15 cellular contexts compared by ENCODE assay signal in genomic region chr13:114077121-114077937, GRCh38. TPM values are rescaled to one million over a fixed set of nuclear protein-coding genes. Genes with fewer than 3 reads are reported as not detected.
DNase-seq lines count a peak whose midpoint lies in the region; ATAC-seq and TF ChIP-seq lines count a peak whose summit lies in the region.
"Had no signal": no experiment of that assay in that cellular context is flagged by ENCODE, and none has a peak within 500 bp of the region (broad histone marks: within the 10 kb centered on the region; RNA-seq: fewer than 3 reads in every experiment).

No MANE protein-coding gene starts in this region.

- H3K36me3 ChIP-seq in vagina, result no peaks in the 10 kb centered on the region
- H3K36me3 ChIP-seq: cardiac muscle cell had no signal

- no peak for ATAC-seq in stimulated activated naive CD8-positive, alpha-beta T cell treated with anti-CD3 and anti-CD28 coated beads, Interleukin-15, Interleukin-2, amounts not matched to agents 100 U/mL and 50 U/mL, for 24 hours
- no peak for ATAC-seq in natural killer cell treated with Interleukin-12 subunit alpha and Interleukin-12 subunit beta and Interleukin-15 and Interleukin-18, amount 100 ng/mL, for 72 hours
- no peak for ATAC-seq in HG03354 (IDR thresholded peaks at IDR 0.05; ENCODE audit: poor library complexity, severe bottlenecking, unreplicated experiment)

- H3K27ac ChIP-seq in dorsolateral prefrontal cortex (peak overlapping the region in 38 of 59 donors; percentile 2 to 78 (median 51)), vagina (peak overlapping the region; percentile 81)
- H3K27ac ChIP-seq: cardiac muscle cell had no signal

- no peak for TF ChIP-seq POLR2A in vagina (IDR thresholded peaks at IDR 0.05)

- intact Hi-C loops in dorsolateral prefrontal cortex (cut with DNase I) (no loop called here), vagina (cut with DNase I) (no loop called here)

- TF ChIP-seq CTCF in dorsolateral prefrontal cortex (IDR thresholded peaks at IDR 0.05 in 54 of 56, conservative IDR thresholded peaks at IDR 0.05 in 2 of 56; ENCODE audit: low read depth in 1 of 56, partially characterized antibody in 56 of 56) (no peak), vagina (IDR thresholded peaks at IDR 0.05) (no peak)

- no peaks in the 10 kb centered on the region for H3K9me3 ChIP-seq in vagina
- H3K9me3 ChIP-seq: BE2C, stomach had no signal

- H3K27me3 ChIP-seq in dorsolateral prefrontal cortex (no peaks in the 10 kb centered on the region), vagina (no peaks in the 10 kb centered on the region)
- H3K27me3 ChIP-seq: BE2C, cardiac muscle cell, stomach had no signal

- H3K4me3 Mint-ChIP-seq in stimulated activated naive CD8-positive, alpha-beta T cell treated with anti-CD3 and anti-CD28 coated beads, Interleukin-15, Interleukin-2, amounts not matched to agents 100 ng/mL and 50 ng/mL, for 24 hours, result no peak overlapping the region
- no peak overlapping the region for H3K4me3 Mint-ChIP-seq in natural killer cell treated with Interleukin-12 subunit alpha and Interleukin-12 subunit beta and Interleukin-15 and Interleukin-18, amount 100 ng/mL, for 72 hours
- H3K4me3 Mint-ChIP-seq: activated T-helper 1 cell treated with anti-CD3 and anti-CD28 coated beads, Interleukin-12 subunit alpha, Interleukin-12 subunit beta, Interleukin-2, Interleukin-4 antibody, amounts not matched to agents 30 ng/mL and 10 ng/mL and 1 ng/mL, durations not matched to agents 14 hours and 24 hours and 36 hours had no signal

- H3K4me1 Mint-ChIP-seq in stimulated activated naive CD8-positive, alpha-beta T cell treated with anti-CD3 and anti-CD28 coated beads, Interleukin-15, Interleukin-2, amounts not matched to agents 100 ng/mL and 50 ng/mL, for 24 hours (ENCODE audit: low read depth), result peaks cover 36% of the 10 kb centered on the region
- peaks cover 36 to 49% of the 10 kb centered on the region in 2 donors for H3K4me1 Mint-ChIP-seq in natural killer cell treated with Interleukin-12 subunit alpha and Interleukin-12 subunit beta and Interleukin-15 and Interleukin-18, amount 100 ng/mL, for 72 hours (ENCODE audit: low read depth in 2 of 2)

- no peaks in the 10 kb centered on the region for H3K27me3 Mint-ChIP-seq in stimulated activated naive CD8-positive, alpha-beta T cell treated with anti-CD3 and anti-CD28 coated beads, Interleukin-15, Interleukin-2, amounts not matched to agents 100 ng/mL and 50 ng/mL, for 24 hours
- no peaks in the 10 kb centered on the region for H3K27me3 Mint-ChIP-seq in natural killer cell treated with Interleukin-12 subunit alpha and Interleukin-12 subunit beta and Interleukin-15 and Interleukin-18, amount 100 ng/mL, for 72 hours

- H3K9me3 Mint-ChIP-seq in stimulated activated naive CD8-positive, alpha-beta T cell treated with anti-CD3 and anti-CD28 coated beads, Interleukin-15, Interleukin-2, amounts not matched to agents 100 ng/mL and 50 ng/mL, for 24 hours, result no peaks in the 10 kb centered on the region
- no peaks in the 10 kb centered on the region for H3K9me3 Mint-ChIP-seq in natural killer cell treated with Interleukin-12 subunit alpha and Interleukin-12 subunit beta and Interleukin-15 and Interleukin-18, amount 100 ng/mL, for 72 hours
- H3K9me3 Mint-ChIP-seq: activated T-helper 1 cell treated with anti-CD3 and anti-CD28 coated beads, Interleukin-12 subunit alpha, Interleukin-12 subunit beta, Interleukin-2, Interleukin-4 antibody, amounts not matched to agents 30 ng/mL and 10 ng/mL and 1 ng/mL, durations not matched to agents 14 hours and 24 hours and 36 hours had no signal

- peaks cover 34% of the 10 kb centered on the region for H3K4me1 ChIP-seq in vagina

- peaks cover 31% of the 10 kb centered on the region for H3K36me3 Mint-ChIP-seq in stimulated activated naive CD8-positive, alpha-beta T cell treated with anti-CD3 and anti-CD28 coated beads, Interleukin-15, Interleukin-2, amounts not matched to agents 100 ng/mL and 50 ng/mL, for 24 hours (ENCODE audit: low read depth)
- no peaks in the 10 kb centered on the region for H3K36me3 Mint-ChIP-seq in natural killer cell treated with Interleukin-12 subunit alpha and Interleukin-12 subunit beta and Interleukin-15 and Interleukin-18, amount 100 ng/mL, for 72 hours

- H3K4me3 ChIP-seq in dorsolateral prefrontal cortex (peak overlapping the region in 54 of 59 donors; percentile 1 to 60 (median 38)), vagina (no peak overlapping the region)
- H3K4me3 ChIP-seq: cardiac muscle cell, stomach had no signal

- peak overlapping the region; percentile 3 for H3K27ac Mint-ChIP-seq in stimulated activated naive CD8-positive, alpha-beta T cell treated with anti-CD3 and anti-CD28 coated beads, Interleukin-15, Interleukin-2, amounts not matched to agents 100 ng/mL and 50 ng/mL, for 24 hours
- peak overlapping the region; percentile 57 to 82 for H3K27ac Mint-ChIP-seq in natural killer cell treated with Interleukin-12 subunit alpha and Interleukin-12 subunit beta and Interleukin-15 and Interleukin-18, amount 100 ng/mL, for 72 hours
- H3K27ac Mint-ChIP-seq: activated T-helper 1 cell treated with anti-CD3 and anti-CD28 coated beads, Interleukin-12 subunit alpha, Interleukin-12 subunit beta, Interleukin-2, Interleukin-4 antibody, amounts not matched to agents 30 ng/mL and 10 ng/mL and 1 ng/mL, durations not matched to agents 14 hours and 24 hours and 36 hours had no signal

- no peak for DNase-seq in stimulated activated naive CD8-positive, alpha-beta T cell treated with anti-CD3 and anti-CD28 coated beads, Interleukin-15, Interleukin-2, amounts not matched to agents 100 U/mL and 50 U/mL, for 24 hours
- DNase-seq in dorsolateral prefrontal cortex (peak in 6 of 10 donors; percentile 23 to 48 (median 46)), vagina (ENCODE audit: extremely low spot score in 2 of 2) (no peak), NCI-H510A treated with DMSO at 0.1 percent for 48 hours (lab: John Stamatoyannopoulos, UW) (no peak), NOMO-1 treated with dmso at 0.1 percent for 144 hours (lab: John Stamatoyannopoulos, UW; ENCODE audit: unreplicated experiment) (no peak)
- DNase-seq in natural killer cell treated with Interleukin-12 subunit alpha and Interleukin-12 subunit beta and Interleukin-15 and Interleukin-18, amount 100 ng/mL, for 72 hours (ENCODE audit: low spot score), result peak; percentile 38
- DNase-seq: NCI-H2081; NCI-H82; stimulated activated CD4-positive, alpha-beta T cell treated with anti-CD3 and anti-CD28 coated beads, Interleukin-4, amount 100 ng/mL, for 4 hours; stomach had no signal

RNA-seq across cellular contexts. Expression of gene RASA3, which starts 55.1 kb away (rescaled TPM):
- total RNA-seq in dorsolateral prefrontal cortex (10 to 100 TPM; 31.0 to 93.4 (median 44.7) TPM), vagina (19.6 TPM)
- 10 to 100 TPM in 1 of 2 donors, 1 to 10 TPM in 1; 6.9 to 11.7 TPM for total RNA-seq in natural killer cell treated with Interleukin-12 subunit alpha and Interleukin-12 subunit beta and Interleukin-15 and Interleukin-18, amount 100 ng/mL, for 72 hours

Comparison
In these comparisons a context has a peak if more than half of its experiments do, and no peak if none do; other contexts are left out.
1. DNase-seq: peak in dorsolateral prefrontal cortex (6 of 10) and natural killer cell treated with Interleukin-12 subunit alpha and Interleukin-12 subunit beta and Interleukin-15 and Interleukin-18, amount 100 ng/mL, for 72 hours (single experiment); none in stimulated activated naive CD8-positive, alpha-beta T cell treated with anti-CD3 and anti-CD28 coated beads, Interleukin-15, Interleukin-2, amounts not matched to agents 100 U/mL and 50 U/mL, for 24 hours (single experiment), vagina (0 of 2), NCI-H510A treated with DMSO at 0.1 percent for 48 hours (single experiment) and NOMO-1 treated with dmso at 0.1 percent for 144 hours (single experiment).
2. H3K4me3 ChIP-seq: peak in dorsolateral prefrontal cortex (54 of 59); none in vagina (0 of 2).